Comparison of ENCODE assay signal across 8 cellular contexts in genomic region chr6:73134588-73134987, GRCh38.
DNase-seq lines count a peak whose midpoint lies in the region; TF ChIP-seq lines count a peak whose summit lies in the region.

No MANE protein-coding gene starts in this region.

- no peaks in the 10 kb centered on the region for H3K27me3 ChIP-seq in Peyer's patch
- H3K27me3 ChIP-seq in right atrium auricular region: no peaks in the 10 kb centered on the region

- H3K9me3 ChIP-seq in Peyer's patch: no peaks in the 10 kb centered on the region
- H3K9me3 ChIP-seq in right atrium auricular region: no peaks in the 10 kb centered on the region

- intact Hi-C loops in activated CD4-positive, alpha-beta T cell treated with anti-CD3 and anti-CD28 coated beads, Interleukin-2, amount 10 ng/mL, durations not matched to agents 24 days and 14 days (cut with micrococcal nuclease): loop anchor here (5.0 to 10.0 kb wide), 2 partner anchors 193 to 600 kb away; no protein-coding TSS in a partner anchor

- no peak overlapping the region for H3K4me3 Mint-ChIP-seq in activated CD4-positive, alpha-beta T cell treated with anti-CD3 and anti-CD28 coated beads, Interleukin-2, amount 10 ng/mL, durations not matched to agents 24 days and 14 days

- no peak overlapping the region for H3K27ac Mint-ChIP-seq in activated CD4-positive, alpha-beta T cell treated with anti-CD3 and anti-CD28 coated beads, Interleukin-2, amount 10 ng/mL, durations not matched to agents 24 days and 14 days

- peaks cover 4% of the 10 kb centered on the region for H3K4me1 Mint-ChIP-seq in activated CD4-positive, alpha-beta T cell treated with anti-CD3 and anti-CD28 coated beads, Interleukin-2, amount 10 ng/mL, durations not matched to agents 24 days and 14 days

- TF ChIP-seq CTCF in Peyer's patch (IDR thresholded peaks at IDR 0.05): no peak
- TF ChIP-seq CTCF in right atrium auricular region (IDR thresholded peaks at IDR 0.05): no peak

- H3K4me1 ChIP-seq in Peyer's patch (no peaks in the 10 kb centered on the region), right atrium auricular region (no peaks in the 10 kb centered on the region)

- no peaks in the 10 kb centered on the region for H3K9me3 Mint-ChIP-seq in activated CD4-positive, alpha-beta T cell treated with anti-CD3 and anti-CD28 coated beads, Interleukin-2, amount 10 ng/mL, durations not matched to agents 24 days and 14 days

- H3K36me3 ChIP-seq in Peyer's patch: no peaks in the 10 kb centered on the region
- no peaks in the 10 kb centered on the region for H3K36me3 ChIP-seq in right atrium auricular region

- no peaks in the 10 kb centered on the region for H3K36me3 Mint-ChIP-seq in activated CD4-positive, alpha-beta T cell treated with anti-CD3 and anti-CD28 coated beads, Interleukin-2, amount 10 ng/mL, durations not matched to agents 24 days and 14 days (ENCODE audit: low read depth)

- H3K4me3 ChIP-seq in Peyer's patch (no peak overlapping the region), right atrium auricular region (no peak overlapping the region)

- no peak overlapping the region for H3K27ac ChIP-seq in Peyer's patch
- no peak overlapping the region for H3K27ac ChIP-seq in right atrium auricular region

- DNase-seq in activated CD4-positive, alpha-beta T cell treated with anti-CD3 and anti-CD28 coated beads, Interleukin-2, amount 10 ng/mL, durations not matched to agents 24 days and 14 days: peak; percentile 71
- DNase-seq in activated CD4-positive, alpha-beta T cell treated with anti-CD3 and anti-CD28 coated beads for 4 hours: no peak
- DNase-seq in Peyer's patch (peak in 2 of 3 donors; percentile 21 to 50), germinal center (ENCODE audit: low spot score) (peak; percentile 48), LoVo (ENCODE audit: low spot score) (no peak), right atrium auricular region (ENCODE audit: low spot score) (no peak), 8988T (no peak)
- peak; percentile 8 for DNase-seq in stimulated activated CD8-positive, alpha-beta memory T cell treated with anti-CD3 and anti-CD28 coated beads, Interleukin-4, amount 100 ng/mL, for 24 hours (ENCODE audit: low read depth)

- TF ChIP-seq POLR2A in Peyer's patch (IDR thresholded peaks at IDR 0.05): no peak

- no peaks in the 10 kb centered on the region for H3K27me3 Mint-ChIP-seq in activated CD4-positive, alpha-beta T cell treated with anti-CD3 and anti-CD28 coated beads, Interleukin-2, amount 10 ng/mL, durations not matched to agents 24 days and 14 days

Comparison
In these comparisons a context has a peak if more than half of its experiments do, and no peak if none do; other contexts are left out.
1. DNase-seq: peak in activated CD4-positive, alpha-beta T cell treated with anti-CD3 and anti-CD28 coated beads, Interleukin-2, amount 10 ng/mL, durations not matched to agents 24 days and 14 days (single experiment), Peyer's patch (2 of 3), germinal center (single experiment) and stimulated activated CD8-positive, alpha-beta memory T cell treated with anti-CD3 and anti-CD28 coated beads, Interleukin-4, amount 100 ng/mL, for 24 hours (single experiment); none in activated CD4-positive, alpha-beta T cell treated with anti-CD3 and anti-CD28 coated beads for 4 hours (0 of 2), LoVo (single experiment), right atrium auricular region (single experiment) and 8988T (single experiment).